9 cellular contexts compared by ENCODE assay signal in genomic region chr15:68335251-68335650, GRCh38. TPM values are rescaled to one million over a fixed set of nuclear protein-coding genes. Genes with fewer than 3 reads are reported as not detected.
DNase-seq lines count a peak whose midpoint lies in the region; ATAC-seq, FAIRE-seq and TF ChIP-seq lines count a peak whose summit lies in the region.
"Had no signal": no experiment of that assay in that cellular context is flagged by ENCODE, and none has a peak within 500 bp of the region (broad histone marks: within the 10 kb centered on the region; RNA-seq: fewer than 3 reads in every experiment).

No MANE protein-coding gene starts in this region.

- DNase-seq in GM23248 (peak; percentile 58), RPMI7951 (ENCODE audit: low read depth) (peak; percentile 89), small intestine (peak; percentile 5), 8988T (no peak)
- no peak for DNase-seq in stimulated activated CD4-positive, alpha-beta T cell treated with anti-CD3 and anti-CD28 coated beads, Interleukin-4, amount 100 ng/mL, for 4 hours
- no peak for DNase-seq in stimulated activated CD4-positive, alpha-beta T cell treated with anti-CD3 and anti-CD28 coated beads, Interleukin-1b, Interleukin-23, amount 100 ng/mL, for 48 hours
- DNase-seq: NCI-H524 treated with DMSO at 0.1 percent for 48 hours had no signal

- FAIRE-seq in small intestine (lab: Jason Lieb, UNC) = no peak

- no peak for TF ChIP-seq POLR2A in gastroesophageal sphincter (IDR thresholded peaks at IDR 0.05)

- ATAC-seq in gastroesophageal sphincter = peak; percentile 60
- no peak for ATAC-seq in HG03342 (IDR thresholded peaks at IDR 0.05; ENCODE audit: unreplicated experiment)

- H3K9me2 ChIP-seq in GM23248 (ENCODE audit: insufficient read depth) = no peaks in the 10 kb centered on the region

- H3K27ac ChIP-seq in GM23248 = peak overlapping the region; percentile 49
- H3K27ac ChIP-seq in gastroesophageal sphincter = peak overlapping the region in 3 of 4 donors; percentile 38 to 54 (median 42)
- no peak overlapping the region for H3K27ac ChIP-seq in small intestine (ENCODE audit: low read depth in 1 of 2, low read length in 1 of 2)

- H3K4me1 ChIP-seq in GM23248 (ENCODE audit: insufficient read depth) (peaks cover 18% of the 10 kb centered on the region), gastroesophageal sphincter (peaks cover 0 to 35% (median 10%) of the 10 kb centered on the region in 3 donors), small intestine (ENCODE audit: control insufficient read depth in 2 of 2, insufficient read depth in 1 of 2, low read depth in 1 of 2, low read length in 1 of 2) (no peaks in the 10 kb centered on the region)

- H3K27me3 ChIP-seq in GM23248 (replicated peaks; ENCODE audit: insufficient read depth) (no peaks in the 10 kb centered on the region), gastroesophageal sphincter (no peaks in the 10 kb centered on the region), small intestine (ENCODE audit: control insufficient read depth in 2 of 2, insufficient read depth in 2 of 2, low read length in 2 of 2) (no peaks in the 10 kb centered on the region)

- H3K4me3 ChIP-seq in GM23248 (no peak overlapping the region), gastroesophageal sphincter (no peak overlapping the region), small intestine (ENCODE audit: low read depth in 1 of 2, low read length in 2 of 2) (no peak overlapping the region)

- peaks cover 25% of the 10 kb centered on the region for H3F3A ChIP-seq in GM23248 (ENCODE audit: insufficient read depth)

- no peaks in the 10 kb centered on the region for H3K79me2 ChIP-seq in GM23248 (ENCODE audit: insufficient read depth)

- 91 to 100% methylated on average over 1 of the region's 1 CpG for WGBS in GM23248 (ENCODE audit: low coverage in 1 of 2, low lambda C conversion rate in 2 of 2, missing lambda C conversion rate in 2 of 2), 2 experiments
- WGBS in gastroesophageal sphincter (ENCODE audit: low coverage in 1 of 2), 2 donors = no CpG with 5 or more reads among the region's 1 CpG
- WGBS in small intestine, 3 donors = 75 to 85% (median 75%) methylated on average over 1 of the region's 1 CpG

- H3K9me3 ChIP-seq in GM23248 (ENCODE audit: low read depth) (no peaks in the 10 kb centered on the region), gastroesophageal sphincter (no peaks in the 10 kb centered on the region), small intestine (ENCODE audit: control insufficient read depth, low read depth) (no peaks in the 10 kb centered on the region)

- no peak for TF ChIP-seq EP300 in gastroesophageal sphincter (IDR thresholded peaks at IDR 0.05)

- in situ Hi-C loops in GM23248 (cut with MboI) = no loop called here

- no peak overlapping the region for H2AFZ ChIP-seq in GM23248

- no peak overlapping the region for H3K4me2 ChIP-seq in GM23248 (ENCODE audit: unreplicated experiment)

- H4K20me1 ChIP-seq in GM23248 (ENCODE audit: insufficient read depth) = no peaks in the 10 kb centered on the region

- peaks cover 66% of the 10 kb centered on the region; the same call in 1 of the 2 replicates for H3K36me3 ChIP-seq in GM23248 (ENCODE audit: low read depth)
- H3K36me3 ChIP-seq in gastroesophageal sphincter = no peaks in the 10 kb centered on the region
- no peaks in the 10 kb centered on the region for H3K36me3 ChIP-seq in small intestine (ENCODE audit: control insufficient read depth in 2 of 2, insufficient read depth in 2 of 2, low read length in 2 of 2)

- no peak overlapping the region for H3K9ac ChIP-seq in GM23248

- no peak for TF ChIP-seq CTCF in gastroesophageal sphincter (IDR thresholded peaks at IDR 0.05)

RNA-seq across cellular contexts. Expression of gene FEM1B, which starts 57.7 kb away (rescaled TPM):
- 33.9 and 36.2 TPM in 2 replicates for total RNA-seq in GM23248 (2014; rRNA removed; shearing (Covaris generic))
- polyA plus RNA-seq in GM23248 (2016; fragmentation: Nextera tagmentation; extraction: Ambion mirVana) (15.7 and 16.0 TPM in 2 replicates), small intestine (10 to 100 TPM; 11.3 to 14.9 (median 12.3) TPM)
- 37.6 and 41.5 TPM in 2 replicates for total RNA-seq in RPMI7951 (2014; rRNA removed; shearing (Covaris generic))
- 10 to 100 TPM; 64.8 to 71.7 (median 67.5) TPM for total RNA-seq in gastroesophageal sphincter

Comparison
In these comparisons a context has a peak if more than half of its experiments do, and no peak if none do; other contexts are left out.
1. DNase-seq: peak in GM23248 (single experiment), RPMI7951 (single experiment) and small intestine (single experiment); none in 8988T (single experiment), stimulated activated CD4-positive, alpha-beta T cell treated with anti-CD3 and anti-CD28 coated beads, Interleukin-4, amount 100 ng/mL, for 4 hours (0 of 2) and stimulated activated CD4-positive, alpha-beta T cell treated with anti-CD3 and anti-CD28 coated beads, Interleukin-1b, Interleukin-23, amount 100 ng/mL, for 48 hours (single experiment).
2. H3K27ac ChIP-seq: peak in GM23248 (single experiment) and gastroesophageal sphincter (3 of 4); none in small intestine (0 of 2).